Comparison of ENCODE assay signal across 16 cellular contexts in genomic region chr14:56189306-56189705, GRCh38.
DNase-seq lines count a peak whose midpoint lies in the region; ATAC-seq and TF ChIP-seq lines count a peak whose summit lies in the region.
"Had no signal": no experiment of that assay in that cellular context is flagged by ENCODE, and none has a peak within 500 bp of the region (broad histone marks: within the 10 kb centered on the region; RNA-seq: fewer than 3 reads in every experiment).

No MANE protein-coding gene starts in this region.

- TF ChIP-seq CTCF in cardiac fibroblast (IDR thresholded peaks at IDR 0.05; ENCODE audit: low read depth, low read length) (no peak), kidney epithelial cell (IDR thresholded peaks at IDR 0.05; ENCODE audit: insufficient read depth, low read length, poor library complexity, severe bottlenecking) (no peak), tibial artery (IDR thresholded peaks at IDR 0.05) (no peak)

- ATAC-seq in GM18861 (IDR thresholded peaks at IDR 0.05; ENCODE audit: unreplicated experiment) = no peak
- no peak for ATAC-seq in HG03045 (IDR thresholded peaks at IDR 0.05; ENCODE audit: unreplicated experiment)
- ATAC-seq: stimulated activated memory B cell treated with anti-CD40 and anti-IgM and Interleukin-4, amounts not matched to agents 10 μg/mL and 1 μg/mL and 100 μg/mL, for 72 hours had no signal

- H3K4me3 ChIP-seq in cardiac fibroblast (replicated peaks in 1 of 2; ENCODE audit: low read depth in 2 of 2, low read length in 2 of 2) = no peak overlapping the region
- no peak overlapping the region for H3K4me3 ChIP-seq in kidney epithelial cell (ENCODE audit: low read depth, low read length)
- no peak overlapping the region for H3K4me3 ChIP-seq in tibial artery
- H3K4me3 ChIP-seq: MG63, Peyer's patch, prostate gland had no signal

- intact Hi-C loops in tibial artery (cut with DNase I; ENCODE audit: low total_unique reads) = no loop called here

- H3K36me3 ChIP-seq in kidney epithelial cell (ENCODE audit: control insufficient read depth, insufficient read depth, low read length) (no peaks in the 10 kb centered on the region), tibial artery (no peaks in the 10 kb centered on the region)
- H3K36me3 ChIP-seq: BE2C, MG63, Peyer's patch, prostate gland had no signal

- H3K9me3 ChIP-seq in tibial artery = no peaks in the 10 kb centered on the region
- H3K9me3 ChIP-seq: BE2C, MG63, Peyer's patch, prostate gland had no signal

- H3K27me3 ChIP-seq in kidney epithelial cell (ENCODE audit: control insufficient read depth, insufficient read depth, low read length) (no peaks in the 10 kb centered on the region), tibial artery (no peaks in the 10 kb centered on the region)
- H3K27me3 ChIP-seq: BE2C, MG63, Peyer's patch had no signal

- DNase-seq in AG08395 (ENCODE audit: low spot score) = peak; percentile 48
- DNase-seq in HPDE6-E6E7 (ENCODE audit: extremely low spot score) = peak; percentile 67
- peak; percentile 60 to 86 for DNase-seq in cardiac fibroblast (ENCODE audit: low read depth in 2 of 2)
- peak; percentile 82 for DNase-seq in kidney epithelial cell (ENCODE audit: low read depth)
- no peak for DNase-seq in tibial artery
- DNase-seq in NCI-H748 (lab: John Stamatoyannopoulos, UW; ENCODE audit: unreplicated experiment) = no peak
- DNase-seq: activated gamma-delta T cell, BE2C, H7, MG63, NCI-H2171, Peyer's patch had no signal

- peaks cover 0 to 14% (median 1%) of the 10 kb centered on the region in 4 donors for H3K4me1 ChIP-seq in tibial artery
- H3K4me1 ChIP-seq: Peyer's patch, prostate gland had no signal

- no peak overlapping the region for H3K27ac ChIP-seq in tibial artery
- H3K27ac ChIP-seq: Peyer's patch, prostate gland had no signal

Comparison
In these comparisons a context has a peak if more than half of its experiments do, and no peak if none do; other contexts are left out.
1. DNase-seq: peak in AG08395 (single experiment), HPDE6-E6E7 (single experiment), cardiac fibroblast (2 of 2) and kidney epithelial cell (single experiment); none in tibial artery (0 of 2) and NCI-H748 (single experiment).